Comparison of ENCODE assay signal across 10 cellular contexts in genomic region chr15:39427705-39428104, GRCh38.
A peak's percentile ranks its signal among the peaks of the same experiment; 100 is the strongest.
DNase-seq lines count a peak whose midpoint lies in the region; ATAC-seq, FAIRE-seq and TF ChIP-seq lines count a peak whose summit lies in the region.
"Had no signal": no experiment of that assay in that cellular context is flagged by ENCODE, and none has a peak within 500 bp of the region (broad histone marks: within the 10 kb centered on the region; RNA-seq: fewer than 3 reads in every experiment).

No MANE protein-coding gene starts in this region.

- H3K36me3 Mint-ChIP-seq in naive thymus-derived CD4-positive, alpha-beta T cell: peaks cover 0 to 2% (median 0%) of the 10 kb centered on the region in 5 donors

- H3K27ac ChIP-seq in KMS-11 (no peak overlapping the region; the same call in 1 of the 2 replicates), GM12878 (ENCODE audit: control insufficient read depth, insufficient read depth) (no peak overlapping the region), aorta (ENCODE audit: low read depth in 1 of 2, low read length in 2 of 2) (no peak overlapping the region)
- H3K27ac ChIP-seq in naive thymus-derived CD4-positive, alpha-beta T cell (ENCODE audit: low read depth, low read length): no peak overlapping the region

- 0% methylated on average over 3 of the region's 3 CpGs for WGBS in GM12878 (ENCODE audit: insufficient coverage, insufficient replicate concordance, low lambda C conversion rate, missing lambda C conversion rate)
- WGBS in aorta, 2 donors: 56 to 64% methylated on average over 3 of the region's 3 CpGs

- in situ Hi-C loops in GM12878 (cut with MboI): no loop called here

- H3K36me3 ChIP-seq in KMS-11 (ENCODE audit: insufficient read depth) (no peaks in the 10 kb centered on the region), GM12878 (ENCODE audit: control insufficient read depth in 2 of 2, insufficient read depth in 2 of 2, low read length in 1 of 2) (no peaks in the 10 kb centered on the region), aorta (ENCODE audit: control insufficient read depth in 1 of 2, insufficient read depth in 2 of 2, low read length in 1 of 2) (no peaks in the 10 kb centered on the region)
- no peaks in the 10 kb centered on the region for H3K36me3 ChIP-seq in naive thymus-derived CD4-positive, alpha-beta T cell (ENCODE audit: control insufficient read depth in 2 of 3, insufficient read depth in 3 of 3, low read length in 3 of 3)
- H3K36me3 ChIP-seq: esophagus squamous epithelium had no signal

- H3K9ac ChIP-seq in KMS-11: no peak overlapping the region
- no peak overlapping the region for H3K9ac ChIP-seq in GM12878 (ENCODE audit: control insufficient read depth, insufficient read depth, low read length)

- no TSS peak for BruUV-seq in GM12878 (replicated peaks; lab: Mats Ljungman, UMichigan)

- H3K4me3 Mint-ChIP-seq in naive thymus-derived CD4-positive, alpha-beta T cell: peak overlapping the region in 8 of 10 donors; percentile 7 to 76 (median 42)

- H3K27me3 ChIP-seq in KMS-11 (ENCODE audit: insufficient read depth, low read depth) (no peaks in the 10 kb centered on the region), GM12878 (replicated peaks in 1 of 2; ENCODE audit: control insufficient read depth in 2 of 2, insufficient read depth in 2 of 2, low read length in 1 of 2) (no peaks in the 10 kb centered on the region), aorta (ENCODE audit: control insufficient read depth in 1 of 2, insufficient read depth in 2 of 2, low read length in 1 of 2) (no peaks in the 10 kb centered on the region)
- no peaks in the 10 kb centered on the region for H3K27me3 ChIP-seq in naive thymus-derived CD4-positive, alpha-beta T cell (ENCODE audit: control insufficient read depth in 2 of 2, insufficient read depth in 2 of 2, low read length in 2 of 2)
- H3K27me3 ChIP-seq: esophagus squamous epithelium had no signal

- peaks cover 0 to 4% (median 0%) of the 10 kb centered on the region in 11 donors for H3K9me3 Mint-ChIP-seq in naive thymus-derived CD4-positive, alpha-beta T cell

- TF ChIP-seq RAD21 in GM12878 (IDR thresholded peaks at IDR 0.05; ENCODE audit: insufficient read depth, low read depth, low read length): no peak

- peaks cover 50% of the 10 kb centered on the region for H3K4me1 ChIP-seq in KMS-11 (ENCODE audit: low read depth, poor library complexity, severe bottlenecking)
- peaks cover 25% of the 10 kb centered on the region for H3K4me1 ChIP-seq in GM12878 (ENCODE audit: control insufficient read depth, insufficient read depth, low read length)
- H3K4me1 ChIP-seq in naive thymus-derived CD4-positive, alpha-beta T cell (ENCODE audit: control insufficient read depth in 2 of 2, insufficient read depth in 2 of 2, low read length in 2 of 2): peaks cover 14 to 15% of the 10 kb centered on the region in 2 donors
- H3K4me1 ChIP-seq in aorta (ENCODE audit: control insufficient read depth in 1 of 2, insufficient read depth in 2 of 2, low read length in 2 of 2): no peaks in the 10 kb centered on the region

- SMC1A ChIA-PET in GM12878 (lab: Charles Lee; ENCODE audit: uncharacterized antibody, unreplicated experiment): interaction anchor here (0.8 to 0.9 kb wide), 2 partner anchors 34 to 255 kb away, joined by 3 read pairs; no protein-coding TSS in a partner anchor

- no peak for TF ChIP-seq CTCF in KMS-11 (conservative IDR thresholded peaks at IDR 0.05; ENCODE audit: low read depth, low read length)
- no peak for TF ChIP-seq CTCF in GM12878 (IDR thresholded peaks at IDR 0.05 in 2 of 3, conservative IDR thresholded peaks at IDR 0.05 in 1 of 3; ENCODE audit: control insufficient read depth in 2 of 3, extremely low read depth in 1 of 3, insufficient read depth in 1 of 3, low read depth in 3 of 3, low read length in 3 of 3)

- RAD21 ChIA-PET in GM12878 (lab: Charles Lee; ENCODE audit: unreplicated experiment): no interaction called here

- peak overlapping the region in 2 of 9 donors; percentile 45 to 56 for H3K27ac Mint-ChIP-seq in naive thymus-derived CD4-positive, alpha-beta T cell

- peaks cover 23 to 52% (median 40%) of the 10 kb centered on the region in 5 donors for H3K27me3 Mint-ChIP-seq in naive thymus-derived CD4-positive, alpha-beta T cell

- POLR2A ChIA-PET in GM12878 (lab: Charles Lee): no interaction called here
- POLR2A ChIA-PET in naive thymus-derived CD4-positive, alpha-beta T cell (lab: Charles Lee): no interaction called here

- H4K20me1 ChIP-seq in KMS-11 (ENCODE audit: insufficient read depth) (no peaks in the 10 kb centered on the region), GM12878 (ENCODE audit: control insufficient read depth, insufficient read depth) (no peaks in the 10 kb centered on the region)

- H3K4me2 ChIP-seq in KMS-11 (peak overlapping the region; percentile 54; the same call in 1 of the 2 replicates), GM12878 (ENCODE audit: control insufficient read depth, insufficient read depth) (peak overlapping the region; percentile 68; the same call in 1 of the 2 replicates)

- H3K4me3 ChIP-seq in KMS-11 (IDR thresholded peaks at IDR 0.05; ENCODE audit: insufficient read depth, low read depth, low read length) (no peak overlapping the region), GM12878 (no peak overlapping the region; the same call in 1 of the 2 replicates), aorta (ENCODE audit: low read length in 2 of 2) (no peak overlapping the region)
- H3K4me3 ChIP-seq in naive thymus-derived CD4-positive, alpha-beta T cell (ENCODE audit: low read length): no peak overlapping the region

- H3K4me1 Mint-ChIP-seq in naive thymus-derived CD4-positive, alpha-beta T cell: peaks cover 21 to 37% (median 29%) of the 10 kb centered on the region in 7 donors

- no peak for TF ChIP-seq POLR2A in GM12878 (IDR thresholded peaks at IDR 0.05; ENCODE audit: low read depth, low read length)

- TF ChIP-seq EP300 in GM12878 (IDR thresholded peaks at IDR 0.05; ENCODE audit: borderline replicate concordance in 1 of 2, control insufficient read depth in 1 of 2, low read depth in 2 of 2, low read length in 2 of 2): no peak

- no peak for FAIRE-seq in GM12878 (lab: Jason Lieb, UNC)

- ATAC-seq in GM18511 (IDR thresholded peaks at IDR 0.05; ENCODE audit: unreplicated experiment) (peak; percentile 10), GM12878 (peak; percentile 46), aorta (ENCODE audit: low FRiP score) (no peak)
- ATAC-seq in naive thymus-derived CD4-positive, alpha-beta T cell: peak; percentile 54

- H2AFZ ChIP-seq in KMS-11 (ENCODE audit: low read depth) (no peak overlapping the region), GM12878 (ENCODE audit: control insufficient read depth, low read depth, low read length) (no peak overlapping the region)

- H3K9me3 ChIP-seq in GM12878 (replicated peaks; ENCODE audit: control insufficient read depth, insufficient read depth, low read length) (no peaks in the 10 kb centered on the region; the same call in 2 of the 3 replicates), aorta (ENCODE audit: control insufficient read depth, low read length) (no peaks in the 10 kb centered on the region)
- no peaks in the 10 kb centered on the region for H3K9me3 ChIP-seq in naive thymus-derived CD4-positive, alpha-beta T cell (ENCODE audit: control insufficient read depth in 2 of 3, low read length in 3 of 3)
- H3K9me3 ChIP-seq: esophagus squamous epithelium had no signal

- intact Hi-C loops in GM12878 (cut with micrococcal nuclease; ENCODE audit: unreplicated experiment) (loop anchor here (5.0 to 10.0 kb wide), 2 partner anchors 125 to 293 kb away; no protein-coding TSS in a partner anchor), aorta (cut with DNase I) (no loop called here)
- intact Hi-C loops in naive thymus-derived CD4-positive, alpha-beta T cell (cut with micrococcal nuclease): no loop called here

- H3K79me2 ChIP-seq in KMS-11 (ENCODE audit: insufficient read depth, low read depth): no peaks in the 10 kb centered on the region
- no peaks in the 10 kb centered on the region for H3K79me2 ChIP-seq in GM12878 (ENCODE audit: control insufficient read depth, insufficient read depth, low read length)

- CTCF ChIA-PET in GM12878 (lab: Yijun Ruan, JAX): interaction anchor here (1.2 kb wide), 1 partner anchor 74 kb away, joined by 3 read pairs; no protein-coding TSS in a partner anchor
- CTCF ChIA-PET in naive thymus-derived CD4-positive, alpha-beta T cell (lab: Charles Lee): no interaction called here

- DNase-seq in GM12878 (ENCODE audit: low read depth, low spot score): no peak
- no peak for DNase-seq in naive thymus-derived CD4-positive, alpha-beta T cell
- DNase-seq in aorta: no peak
- no peak for DNase-seq in T1000 (lab: John Stamatoyannopoulos, UW)
- DNase-seq in ureter (ENCODE audit: low spot score): no peak
- no peak for DNase-seq in NCI-H2171 treated with DMSO at 0.1 percent for 48 hours (lab: John Stamatoyannopoulos, UW)
- DNase-seq: DMS 273 treated with DMSO at 0.1 percent for 48 hours, esophagus squamous epithelium had no signal

TF ChIP-seq in GM12878, 131 proteins besides CTCF, POLR2A, EP300 and RAD21 (continues in another document):
- TF ChIP-seq SPI1 (IDR thresholded peaks at IDR 0.05; ENCODE audit: borderline replicate concordance, insufficient read depth, low read depth, low read length) (no peak), MEF2B (IDR thresholded peaks at IDR 0.05; ENCODE audit: partially characterized antibody, poor library complexity, severe bottlenecking) (no peak)
